In genomic region chr9:78031826-78032598, GRCh38 we compare ENCODE assay signal across 9 cellular contexts. TPM values are rescaled to one million over a fixed set of nuclear protein-coding genes. Genes with fewer than 3 reads are reported as not detected.
A peak's percentile ranks its signal among the peaks of the same experiment; 100 is the strongest.
DNase-seq lines count a peak whose midpoint lies in the region; ATAC-seq, FAIRE-seq and TF ChIP-seq lines count a peak whose summit lies in the region.
"Had no signal": no experiment of that assay in that cellular context is flagged by ENCODE, and none has a peak within 500 bp of the region (broad histone marks: within the 10 kb centered on the region; RNA-seq: fewer than 3 reads in every experiment).

No MANE protein-coding gene starts in this region.

- H3K4me1 ChIP-seq in A549 (peaks cover 42% of the 10 kb centered on the region), kidney (ENCODE audit: control insufficient read depth in 1 of 2, insufficient read depth in 1 of 2, low read depth in 1 of 2, low read length in 2 of 2) (peaks cover 2 to 8% of the 10 kb centered on the region in 2 donors)

- intact Hi-C loops in kidney (cut with DNase I) = no loop called here

- H3K27ac ChIP-seq in A549 (peak overlapping the region; percentile 91 to 97), kidney (ENCODE audit: low read depth in 2 of 2, low read length in 2 of 2) (peak overlapping the region; percentile 85 to 91)

- H3K36me3 ChIP-seq in H7 (replicated peaks; ENCODE audit: control insufficient read depth, insufficient read depth, low read length) = no peaks in the 10 kb centered on the region
- H3K36me3 ChIP-seq in kidney (ENCODE audit: control insufficient read depth in 1 of 2, insufficient read depth in 2 of 2, low read length in 2 of 2) = no peaks in the 10 kb centered on the region

- ATAC-seq in A549 (peak; percentile 80 to 84), GM18858 (IDR thresholded peaks at IDR 0.05; ENCODE audit: unreplicated experiment) (no peak)

- peaks cover 48% of the 10 kb centered on the region for H3K4me1 Mint-ChIP-seq in chondrocyte (ENCODE audit: low read depth)

- H3K27me3 ChIP-seq in H7 (ENCODE audit: control insufficient read depth, insufficient read depth, low read length) = no peaks in the 10 kb centered on the region

- H3K27me3 Mint-ChIP-seq in chondrocyte (ENCODE audit: low read depth) = no peaks in the 10 kb centered on the region

- TF ChIP-seq RAD21 in A549 (conservative IDR thresholded peaks at IDR 0.05 in 1 of 2, IDR thresholded peaks at IDR 0.05 in 1 of 2) = no peak

- CTCF ChIA-PET in A549 (lab: Yijun Ruan, JAX) = interaction anchor here (0.7 to 1.4 kb wide), 4 partner anchors 55 to 598 kb away, joined by 3 to 4 read pairs (median 3); no protein-coding TSS in a partner anchor

- H3K9ac ChIP-seq in kidney (ENCODE audit: low read length in 2 of 2) = peak overlapping the region; percentile 89 to 92

- H3K4me3 Mint-ChIP-seq in chondrocyte (ENCODE audit: unreplicated experiment) = peak overlapping the region; percentile 90

- 2% methylated on average over 16 of the region's 100 CpGs for WGBS in A549 (ENCODE audit: missing lambda C conversion rate)

- no peak for FAIRE-seq in A549 (lab: Jason Lieb, UNC)
- no peak for FAIRE-seq in kidney (lab: Jason Lieb, UNC)
- FAIRE-seq: G401.6 had no signal

- no peak for TF ChIP-seq CTCF in A549 (IDR thresholded peaks at IDR 0.05)
- no peak for TF ChIP-seq CTCF in chondrocyte (IDR thresholded peaks at IDR 0.05)
- TF ChIP-seq CTCF in kidney (IDR thresholded peaks at IDR 0.05; ENCODE audit: borderline replicate concordance, extremely low read depth, insufficient read depth) = no peak

- H3K27ac Mint-ChIP-seq in chondrocyte (ENCODE audit: unreplicated experiment) = peak overlapping the region; percentile 98

- peak; percentile 73 for TF ChIP-seq POLR2A in A549 (IDR thresholded peaks at IDR 0.05; ENCODE audit: low read length)

- H3K9me3 ChIP-seq in A549 = no peaks in the 10 kb centered on the region
- no peaks in the 10 kb centered on the region for H3K9me3 ChIP-seq in kidney (ENCODE audit: control insufficient read depth in 1 of 2, low read length in 2 of 2)

- DNase-seq in A549 (ENCODE audit: low read depth in 1 of 2, low spot score in 1 of 2) (peak; percentile 72 to 93), H7 (peak; percentile 93), NCI-H446 (lab: John Stamatoyannopoulos, UW) (peak; percentile 53 to 80), chondrocyte (ENCODE audit: low spot score) (peak; percentile 96), kidney (peak; percentile 98), smooth muscle cell of the brain vasculature (ENCODE audit: low read depth, low spot score) (peak; percentile 78)
- DNase-seq in activated CD4-positive, alpha-beta T cell treated with anti-CD3 and anti-CD28 coated beads for 48 hours = peak; percentile 75

- no peak for TF ChIP-seq EP300 in A549 (IDR thresholded peaks at IDR 0.05)

- H3K4me3 ChIP-seq in A549 (peak overlapping the region; percentile 66), H7 (ENCODE audit: insufficient read depth, low read depth, low read length) (peak overlapping the region; percentile 66), kidney (ENCODE audit: low read length in 2 of 2) (peak overlapping the region; percentile 78 to 88)

- POLR2A ChIA-PET in A549 (lab: Yijun Ruan, JAX) = interaction anchor here (0.8 to 1.9 kb wide), 4 partner anchors 9 to 193 kb away, joined by 3 to 9 read pairs (median 5); no protein-coding TSS in a partner anchor

- no peaks in the 10 kb centered on the region for H3K36me3 Mint-ChIP-seq in chondrocyte (ENCODE audit: low read depth)

- H3K9me3 Mint-ChIP-seq in chondrocyte (ENCODE audit: low read depth) = no peaks in the 10 kb centered on the region

- H3K4me2 ChIP-seq in A549 = peak overlapping the region; percentile 91

TF ChIP-seq in A549, 52 proteins besides CTCF, POLR2A, EP300 and RAD21:
- TF ChIP-seq HMGXB4 (CRISPR knock-in tag; IDR thresholded peaks at IDR 0.05; ENCODE audit: borderline replicate concordance) = no peak
- peak; percentile 90 to 92; a peak in 4 of 5 replicates for TF ChIP-seq JUN (IDR thresholded peaks at IDR 0.05)
- peak; percentile 36; the same call in 1 of the 2 replicates for TF ChIP-seq MAX (IDR thresholded peaks at IDR 0.05)
- no peak for TF ChIP-seq PBX3 (IDR thresholded peaks at IDR 0.05)
- 0 out of 3 replicates have a peak, but pooled peaks have one; percentile 9 for TF ChIP-seq SMC3 (IDR thresholded peaks at IDR 0.05)
- peak; percentile 95 for TF ChIP-seq BCL3 (IDR thresholded peaks at IDR 0.05)

RNA-seq across cellular contexts. Expression of gene GNAQ, which starts 0.4 kb away (rescaled TPM):
- polyA plus RNA-seq in A549 (2011; rRNA removed) (53.7 and 60.0 TPM in 2 replicates), A549 (2017; fragmentation: RNase III; extraction: RNeasy Plus Mini Kit Qiagen cat#74134 plus additional on column Dnase treatment) (17.1 to 18.2 TPM (median 17.9 TPM) in 3 replicates), kidney (ENCODE audit: insufficient read depth, low read depth, low replicate concordance) (16.2 TPM)
- polyA plus RNA-seq in A549 (2012; cell fraction: cytosol; rRNA removed) = 6.8 and 8.2 TPM in 2 replicates
- 3.3 and 5.8 TPM in 2 replicates for polyA plus RNA-seq in A549 (2012; cell fraction: nucleus; rRNA removed)
- polyA minus RNA-seq in A549 (2011; rRNA and poly(A)+ RNA removed) = 45.7 and 46.6 TPM in 2 replicates
- 24.8 and 29.8 TPM in 2 replicates for total RNA-seq in H7 (2014; rRNA removed; shearing (Covaris generic))
- total RNA-seq in chondrocyte (73.8 to 88.3 TPM (median 87.0 TPM) in 3 replicates), kidney (83.4 TPM)
